In the genomic region with DNA sequence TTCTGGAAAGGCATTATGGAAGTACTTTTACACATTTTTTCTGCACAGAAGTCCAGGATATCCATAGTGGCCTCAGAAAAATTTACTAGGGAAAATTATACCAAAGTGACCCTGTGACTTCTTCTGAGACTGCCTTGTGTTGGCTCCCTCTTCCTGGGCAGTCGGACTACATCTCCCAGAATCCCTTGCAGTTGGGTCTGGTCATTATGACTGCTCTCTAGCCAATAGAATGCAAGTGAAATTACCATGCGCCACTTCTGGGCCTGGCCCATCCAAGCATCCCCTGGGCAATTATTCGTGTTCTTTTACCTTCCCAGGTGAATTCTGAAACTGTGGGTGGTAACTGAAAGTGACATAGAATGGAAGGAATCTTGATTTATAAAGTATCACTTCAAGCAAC, we compare ENCODE assay signal across 10 cellular contexts.
DNase-seq lines count a peak whose midpoint lies in the region; ATAC-seq and TF ChIP-seq lines count a peak whose summit lies in the region.
"Had no signal": no experiment of that assay in that cellular context is flagged by ENCODE, and none has a peak within 500 bp of the region (broad histone marks: within the 10 kb centered on the region; RNA-seq: fewer than 3 reads in every experiment).

No MANE protein-coding gene starts in this region.

- H3K9me3 ChIP-seq in HAP-1, result no peaks in the 10 kb centered on the region
- H3K9me3 ChIP-seq in heart right ventricle, result no peaks in the 10 kb centered on the region
- H3K9me3 ChIP-seq: MG63 had no signal

- H3K27me3 ChIP-seq in HAP-1 (ENCODE audit: low read depth) (no peaks in the 10 kb centered on the region), heart right ventricle (peaks cover 0 to 7% (median 0%) of the 10 kb centered on the region in 7 donors)
- H3K27me3 ChIP-seq: MG63 had no signal

- no peaks in the 10 kb centered on the region for H3K36me3 Mint-ChIP-seq in activated naive CD4-positive, alpha-beta T cell treated with anti-CD3 and anti-CD28 coated beads for 36 hours (ENCODE audit: low read depth)

- H3K27me3 Mint-ChIP-seq in activated naive CD4-positive, alpha-beta T cell treated with anti-CD3 and anti-CD28 coated beads for 36 hours (ENCODE audit: low read depth), result peaks cover 3% of the 10 kb centered on the region

- H3K9me3 Mint-ChIP-seq in activated naive CD4-positive, alpha-beta T cell treated with anti-CD3 and anti-CD28 coated beads for 36 hours, result no peaks in the 10 kb centered on the region

- WGBS in heart right ventricle, 2 donors, result 43 to 45% methylated on average over 3 of the region's 3 CpGs

- H3K27ac Mint-ChIP-seq in activated naive CD4-positive, alpha-beta T cell treated with anti-CD3 and anti-CD28 coated beads for 36 hours, result no peak overlapping the region

- in situ Hi-C loops in HAP-1 (cut with MboI; ENCODE audit: low sequenced_read_pairs), result no loop called here

- peak; percentile 8 to 34 for DNase-seq in HAP-1 (ENCODE audit: low spot score in 2 of 2)
- peak; percentile 23 to 54 for DNase-seq in NCI-H526 (lab: John Stamatoyannopoulos, UW)
- no peak for DNase-seq in left lobe of liver (ENCODE audit: low spot score)
- no peak for DNase-seq in activated naive CD4-positive, alpha-beta T cell treated with anti-CD3 and anti-CD28 coated beads for 36 hours
- DNase-seq in GM19240 (ENCODE audit: insufficient read length, low spot score), result no peak
- DNase-seq in NCI-H1436 (lab: John Stamatoyannopoulos, UW), result no peak
- DNase-seq in heart right ventricle, result no peak
- DNase-seq: glutamatergic neuron, MG63 had no signal

- H3K36me3 ChIP-seq in HAP-1 (replicated peaks), result no peaks in the 10 kb centered on the region
- H3K36me3 ChIP-seq in heart right ventricle, result no peaks in the 10 kb centered on the region
- H3K36me3 ChIP-seq: MG63 had no signal

- no peak overlapping the region for H3K4me3 Mint-ChIP-seq in activated naive CD4-positive, alpha-beta T cell treated with anti-CD3 and anti-CD28 coated beads for 36 hours

- no peak overlapping the region for H3K27ac ChIP-seq in heart right ventricle

- ATAC-seq in GM18867 (IDR thresholded peaks at IDR 0.05; ENCODE audit: unreplicated experiment) (peak; percentile 76), left lobe of liver (peak; percentile 72), heart right ventricle (no peak)

- H3K4me3 ChIP-seq in HAP-1 (no peak overlapping the region), heart right ventricle (no peak overlapping the region)
- H3K4me3 ChIP-seq: MG63 had no signal

- no peak for TF ChIP-seq CTCF in heart right ventricle (IDR thresholded peaks at IDR 0.05)

- no peaks in the 10 kb centered on the region for H3K4me1 Mint-ChIP-seq in activated naive CD4-positive, alpha-beta T cell treated with anti-CD3 and anti-CD28 coated beads for 36 hours (ENCODE audit: low read depth)

- CTCF ChIA-PET in activated naive CD4-positive, alpha-beta T cell treated with anti-CD3 and anti-CD28 coated beads for 36 hours (lab: Charles Lee), result no interaction called here

- no peaks in the 10 kb centered on the region for H3K4me1 ChIP-seq in HAP-1
- H3K4me1 ChIP-seq in heart right ventricle, result no peaks in the 10 kb centered on the region

- intact Hi-C loops in activated naive CD4-positive, alpha-beta T cell treated with anti-CD3 and anti-CD28 coated beads for 36 hours (cut with micrococcal nuclease), result no loop called here
- intact Hi-C loops in heart right ventricle (cut with DNase I), result loop anchor here in 1 of 10 donors (5.0 kb wide), 1 partner anchor 298 kb away; no protein-coding TSS in a partner anchor

Comparison
In these comparisons a context has a peak if more than half of its experiments do, and no peak if none do; other contexts are left out.
1. ATAC-seq: peak in GM18867 (single experiment) and left lobe of liver (single experiment); none in heart right ventricle (0 of 8).
2. DNase-seq: peak in HAP-1 (2 of 2) and NCI-H526 (2 of 2); none in left lobe of liver (single experiment), activated naive CD4-positive, alpha-beta T cell treated with anti-CD3 and anti-CD28 coated beads for 36 hours (single experiment), GM19240 (single experiment), NCI-H1436 (single experiment) and heart right ventricle (0 of 2).